ENCODE assay signal across 1 cellular context in genomic region chr2:189783927-189784867, GRCh38.
A peak's percentile ranks its signal among the peaks of the same experiment; 100 is the strongest.
TF ChIP-seq lines count a peak whose summit lies in the region.

Gene ORMDL1 (minus strand): TSS chr2:189784339. CDS start chr2:189782595, 1,744 bp downstream.
Gene PMS1 (plus strand): TSS chr2:189784450. CDS start chr2:189791810, 7,360 bp downstream.

TF ChIP-seq in K562, 482 proteins besides CTCF, POLR2A, EP300 and RAD21 (continued from another document and continues in another):
- TF ChIP-seq MITF (IDR thresholded peaks at IDR 0.05) (no peak), E2F1 (CRISPR knock-in tag; IDR thresholded peaks at IDR 0.05) (peak; percentile 68; the same call in 1 of the 2 replicates), ZNF174 (CRISPR knock-in tag; IDR thresholded peaks at IDR 0.05) (no peak), KAT2B (IDR thresholded peaks at IDR 0.05; ENCODE audit: low read depth, low read length) (no peak), GABPA (tag; conservative IDR thresholded peaks at IDR 0.05; ENCODE audit: low read depth) (peak; percentile 55), SIRT6 (IDR thresholded peaks at IDR 0.05; ENCODE audit: low read depth, low read length) (no peak), HDAC6 (IDR thresholded peaks at IDR 0.05; ENCODE audit: low read depth, low read length) (no peak), THRA (IDR thresholded peaks at IDR 0.05) (no peak), FOXA3 (CRISPR knock-in tag; conservative IDR thresholded peaks at IDR 0.05 in 1 of 2, IDR thresholded peaks at IDR 0.05 in 1 of 2) (no peak), ATF4 (CRISPR knock-in tag; IDR thresholded peaks at IDR 0.05) (peak; percentile 3; the same call in 1 of the 2 replicates), HDGF (IDR thresholded peaks at IDR 0.05) (no peak), HNRNPLL (IDR thresholded peaks at IDR 0.05; ENCODE audit: low read depth, low read length, poor library complexity, severe bottlenecking) (peak; percentile 100), GABPB1 (CRISPR knock-in tag; IDR thresholded peaks at IDR 0.05) (peak; percentile 66), BCOR (IDR thresholded peaks at IDR 0.05) (no peak), BDP1 (IDR thresholded peaks at IDR 0.05; ENCODE audit: insufficient read depth, insufficient read length) (no peak), PHF8 (IDR thresholded peaks at IDR 0.05; ENCODE audit: borderline replicate concordance, low read length) (peak; percentile 98), ZC3H8 (IDR thresholded peaks at IDR 0.05) (no peak), NRF1 (conservative IDR thresholded peaks at IDR 0.05 in 1 of 2, IDR thresholded peaks at IDR 0.05 in 1 of 2) (peak; percentile 96 to 97), CCAR2 (IDR thresholded peaks at IDR 0.05; ENCODE audit: low read depth, low read length) (no peak), MTA2 (IDR thresholded peaks at IDR 0.05; ENCODE audit: low read depth) (no peak), HNRNPL (IDR thresholded peaks at IDR 0.05; ENCODE audit: low read depth, low read length) (peak; percentile 95; the same call in 1 of the 2 replicates), TBP (optimal IDR thresholded peaks at IDR 0.05; ENCODE audit: low read depth, low read length) (peak; percentile 60), U2AF1 (optimal IDR thresholded peaks at IDR 0.05; ENCODE audit: low read depth, low read length) (peak; percentile 53), ARID4B (CRISPR knock-in tag; IDR thresholded peaks at IDR 0.05) (peak; percentile 29; the same call in 1 of the 2 replicates), ELF4 (CRISPR knock-in tag; IDR thresholded peaks at IDR 0.05) (0 out of 2 replicates have a peak, but pooled peaks have one; percentile 13), ZNF766 (CRISPR knock-in tag; conservative IDR thresholded peaks at IDR 0.05) (no peak), ATF2 (CRISPR knock-in tag; IDR thresholded peaks at IDR 0.05) (no peak), ZHX1 (conservative IDR thresholded peaks at IDR 0.05; ENCODE audit: low read length) (no peak), ZBTB9 (CRISPR knock-in tag; IDR thresholded peaks at IDR 0.05) (0 out of 2 replicates have a peak, but pooled peaks have one; percentile 53), NFYB (IDR thresholded peaks at IDR 0.05; ENCODE audit: extremely low read depth, insufficient read length) (peak; percentile 83), ZNF263 (CRISPR knock-in tag; IDR thresholded peaks at IDR 0.05; ENCODE audit: borderline replicate concordance) (peak; percentile 2; the same call in 1 of the 2 replicates), MXD1 (CRISPR knock-in tag; IDR thresholded peaks at IDR 0.05; ENCODE audit: borderline replicate concordance, poor library complexity, severe bottlenecking) (no peak), ZNF511 (CRISPR knock-in tag; IDR thresholded peaks at IDR 0.05) (peak; percentile 58; the same call in 1 of the 2 replicates), LCOR (CRISPR knock-in tag; IDR thresholded peaks at IDR 0.05) (peak; percentile 55; the same call in 1 of the 2 replicates), NCOR1 (IDR thresholded peaks at IDR 0.05) (no peak; the same call in 1 of the 2 replicates), SMARCB1 (IDR thresholded peaks at IDR 0.05; ENCODE audit: insufficient read length, low read depth) (no peak)
